Comparison of ENCODE assay signal across 13 cellular contexts in genomic region chr7:6252310-6252709, GRCh38. TPM values are rescaled to one million over a fixed set of nuclear protein-coding genes. Genes with fewer than 3 reads are reported as not detected.
A peak's percentile ranks its signal among the peaks of the same experiment; 100 is the strongest.
DNase-seq lines count a peak whose midpoint lies in the region; ATAC-seq and TF ChIP-seq lines count a peak whose summit lies in the region.
"Had no signal": no experiment of that assay in that cellular context is flagged by ENCODE, and none has a peak within 500 bp of the region (broad histone marks: within the 10 kb centered on the region; RNA-seq: fewer than 3 reads in every experiment).

No MANE protein-coding gene starts in this region.

- H3K4me3 ChIP-seq in SJCRH30, result no peak overlapping the region
- H3K4me3 ChIP-seq in psoas muscle, result no peak overlapping the region
- H3K4me3 ChIP-seq: cardiac muscle cell, GM23338 had no signal

- POLR2A ChIA-PET in activated CD4-positive, alpha-beta T cell treated with anti-CD3 and anti-CD28 coated beads, Interleukin-2, amount 10 ng/mL, durations not matched to agents 7 days and 5 days (lab: Charles Lee), result no interaction called here

- H3K4me1 Mint-ChIP-seq in activated CD4-positive, alpha-beta T cell treated with anti-CD3 and anti-CD28 coated beads, Interleukin-2, amount 10 ng/mL, durations not matched to agents 7 days and 5 days, result peaks cover 17% of the 10 kb centered on the region
- peaks cover 19 to 29% of the 10 kb centered on the region in 2 donors for H3K4me1 Mint-ChIP-seq in stimulated activated naive B cell treated with anti-CD40 and anti-IgM and Interleukin-4, amounts not matched to agents 10 μg/mL and 1 μg/mL and 100 μg/mL, for 72 hours

- no peaks in the 10 kb centered on the region for H3K36me3 ChIP-seq in SJCRH30
- H3K36me3 ChIP-seq in psoas muscle (ENCODE audit: insufficient read depth in 1 of 2, low read depth in 1 of 2), result no peaks in the 10 kb centered on the region
- H3K36me3 ChIP-seq: cardiac muscle cell had no signal

- peaks cover 52% of the 10 kb centered on the region for H3K27me3 Mint-ChIP-seq in activated CD4-positive, alpha-beta T cell treated with anti-CD3 and anti-CD28 coated beads, Interleukin-2, amount 10 ng/mL, durations not matched to agents 7 days and 5 days
- no peaks in the 10 kb centered on the region for H3K27me3 Mint-ChIP-seq in stimulated activated naive B cell treated with anti-CD40 and anti-IgM and Interleukin-4, amounts not matched to agents 10 μg/mL and 1 μg/mL and 100 μg/mL, for 72 hours
- H3K27me3 Mint-ChIP-seq: CD4-positive, CD25-positive, alpha-beta regulatory T cell had no signal

- ATAC-seq in psoas muscle, result no peak
- ATAC-seq in GM21515 (IDR thresholded peaks at IDR 0.05; ENCODE audit: unreplicated experiment), result no peak
- ATAC-seq in stimulated activated naive B cell treated with anti-CD40 and anti-IgM and Interleukin-4, amounts not matched to agents 10 μg/mL and 1 μg/mL and 100 μg/mL, for 72 hours (replicated peaks), result no peak
- ATAC-seq: GM23338 had no signal

- peaks cover 16% of the 10 kb centered on the region for H3K4me1 ChIP-seq in SJCRH30
- H3K4me1 ChIP-seq in psoas muscle, result peaks cover 54% of the 10 kb centered on the region

- peak overlapping the region; percentile 27; the same call in 1 of the 2 replicates for H3K27ac ChIP-seq in SJCRH30
- H3K27ac ChIP-seq in epithelial cell of prostate, result peak overlapping the region; percentile 14
- H3K27ac ChIP-seq in psoas muscle, result peak overlapping the region; percentile 57
- H3K27ac ChIP-seq: cardiac muscle cell had no signal

- intact Hi-C loops in psoas muscle (cut with DNase I), result no loop called here

- no peaks in the 10 kb centered on the region for H3K27me3 ChIP-seq in SJCRH30
- H3K27me3 ChIP-seq in psoas muscle (ENCODE audit: insufficient read depth in 3 of 3, low read length in 2 of 3), result no peaks in the 10 kb centered on the region
- H3K27me3 ChIP-seq: cardiac muscle cell had no signal

- CTCF ChIA-PET in activated CD4-positive, alpha-beta T cell treated with anti-CD3 and anti-CD28 coated beads, Interleukin-2, amount 10 ng/mL, durations not matched to agents 7 days and 5 days (lab: Charles Lee), result interaction anchor here (0.5 to 0.6 kb wide), 2 partner anchors 36 to 50 kb away, joined by 3 to 5 read pairs; no protein-coding TSS in a partner anchor

- DNase-seq in Daoy (ENCODE audit: low read depth) (peak; percentile 71), SJCRH30 (no peak), epithelial cell of prostate (ENCODE audit: low read depth, low spot score) (no peak), psoas muscle (no peak), NCI-H226 (no peak)
- no peak for DNase-seq in activated CD4-positive, alpha-beta T cell treated with anti-CD3 and anti-CD28 coated beads, Interleukin-2, amount 10 ng/mL, durations not matched to agents 7 days and 5 days
- no peak for DNase-seq in stimulated activated naive B cell treated with anti-CD40 and anti-IgM and Interleukin-4, amounts not matched to agents 10 μg/mL and 1 μg/mL and 100 μg/mL, for 72 hours
- DNase-seq: CD4-positive, CD25-positive, alpha-beta regulatory T cell; NCI-H1417; NCI-H82 had no signal

- H3K27ac Mint-ChIP-seq in activated CD4-positive, alpha-beta T cell treated with anti-CD3 and anti-CD28 coated beads, Interleukin-2, amount 10 ng/mL, durations not matched to agents 7 days and 5 days, result no peak overlapping the region
- no peak overlapping the region for H3K27ac Mint-ChIP-seq in stimulated activated naive B cell treated with anti-CD40 and anti-IgM and Interleukin-4, amounts not matched to agents 10 μg/mL and 1 μg/mL and 100 μg/mL, for 72 hours
- H3K27ac Mint-ChIP-seq: GM23338 had no signal

- no peaks in the 10 kb centered on the region for H3K9me3 Mint-ChIP-seq in activated CD4-positive, alpha-beta T cell treated with anti-CD3 and anti-CD28 coated beads, Interleukin-2, amount 10 ng/mL, durations not matched to agents 7 days and 5 days
- H3K9me3 Mint-ChIP-seq in stimulated activated naive B cell treated with anti-CD40 and anti-IgM and Interleukin-4, amounts not matched to agents 10 μg/mL and 1 μg/mL and 100 μg/mL, for 72 hours, result no peaks in the 10 kb centered on the region
- H3K9me3 Mint-ChIP-seq: GM23338 had no signal

- no peak for TF ChIP-seq CTCF in psoas muscle (IDR thresholded peaks at IDR 0.05)

- no peak overlapping the region for H3K4me3 Mint-ChIP-seq in activated CD4-positive, alpha-beta T cell treated with anti-CD3 and anti-CD28 coated beads, Interleukin-2, amount 10 ng/mL, durations not matched to agents 7 days and 5 days
- H3K4me3 Mint-ChIP-seq in stimulated activated naive B cell treated with anti-CD40 and anti-IgM and Interleukin-4, amounts not matched to agents 10 μg/mL and 1 μg/mL and 100 μg/mL, for 72 hours, result no peak overlapping the region
- H3K4me3 Mint-ChIP-seq: GM23338 had no signal

- WGBS in psoas muscle, 3 donors, result 31 to 46% (median 38%) methylated on average over 5 of the region's 5 CpGs

- H3K36me3 Mint-ChIP-seq in activated CD4-positive, alpha-beta T cell treated with anti-CD3 and anti-CD28 coated beads, Interleukin-2, amount 10 ng/mL, durations not matched to agents 7 days and 5 days (ENCODE audit: low read depth), result no peaks in the 10 kb centered on the region
- no peaks in the 10 kb centered on the region for H3K36me3 Mint-ChIP-seq in stimulated activated naive B cell treated with anti-CD40 and anti-IgM and Interleukin-4, amounts not matched to agents 10 μg/mL and 1 μg/mL and 100 μg/mL, for 72 hours
- H3K36me3 Mint-ChIP-seq: CD4-positive, CD25-positive, alpha-beta regulatory T cell had no signal

- H3K9me3 ChIP-seq in SJCRH30 (replicated peaks), result no peaks in the 10 kb centered on the region
- no peaks in the 10 kb centered on the region for H3K9me3 ChIP-seq in psoas muscle

RNA-seq across cellular contexts. Expression of gene CYTH3, which starts 20.1 kb away (rescaled TPM):
- 8.4 and 10.2 TPM in 2 replicates for total RNA-seq in Daoy (2014; rRNA removed; shearing (Covaris generic))
- total RNA-seq in SJCRH30 (2014; rRNA removed; shearing (Covaris generic)), result 17.2 and 19.2 TPM in 2 replicates
- total RNA-seq in psoas muscle, result 10 to 100 TPM in 3 of 4 donors, 1 to 10 TPM in 1; 8.9 to 15.0 (median 14.5) TPM
- 10 to 100 TPM in 1 of 3 donors, 1 to 10 TPM in 2; 6.1 to 13.5 (median 8.6) TPM for polyA plus RNA-seq in psoas muscle
- total RNA-seq in activated CD4-positive, alpha-beta T cell treated with anti-CD3 and anti-CD28 coated beads, Interleukin-2, amount 10 ng/mL, durations not matched to agents 7 days and 5 days, result 1 to 10 TPM in 1 of 2 experiments, under 1 TPM in 1; 0.74 to 1.4 TPM
